22 cellular contexts compared by ENCODE assay signal in genomic region chr2:143530753-143531152, GRCh38.
DNase-seq lines count a peak whose midpoint lies in the region; ATAC-seq, FAIRE-seq and TF ChIP-seq lines count a peak whose summit lies in the region.
"Had no signal": no experiment of that assay in that cellular context is flagged by ENCODE, and none has a peak within 500 bp of the region (broad histone marks: within the 10 kb centered on the region; RNA-seq: fewer than 3 reads in every experiment).

No MANE protein-coding gene starts in this region.

- no peak for TF ChIP-seq RAD21 in HepG2 (CRISPR knock-in tag; IDR thresholded peaks at IDR 0.05)

- no peaks in the 10 kb centered on the region for H3K9me3 ChIP-seq in HepG2 (ENCODE audit: low read length)
- no peaks in the 10 kb centered on the region for H3K9me3 ChIP-seq in right lobe of liver
- no peaks in the 10 kb centered on the region for H3K9me3 ChIP-seq in upper lobe of right lung
- H3K9me3 ChIP-seq in vagina: no peaks in the 10 kb centered on the region
- H3K9me3 ChIP-seq: thoracic aorta had no signal

- H3K4me1 Mint-ChIP-seq in central memory CD8-positive, alpha-beta T cell: peaks cover 29% of the 10 kb centered on the region
- H3K4me1 Mint-ChIP-seq in nephron: peaks cover 40% of the 10 kb centered on the region

- DNase-seq in HepG2 (ENCODE audit: low spot score) (no peak), right lobe of liver (no peak), M059J (ENCODE audit: low read depth) (peak; percentile 60), upper lobe of right lung (no peak), NCI-H1092 treated with DMSO at 0.1 percent for 48 hours (lab: John Stamatoyannopoulos, UW) (no peak), vagina (ENCODE audit: extremely low spot score in 2 of 2) (no peak)
- DNase-seq in central memory CD8-positive, alpha-beta T cell (ENCODE audit: low spot score in 2 of 2): no peak
- DNase-seq: activated CD4-positive, alpha-beta T cell treated with anti-CD3 and anti-CD28 coated beads for 1 hour; activated naive CD4-positive, alpha-beta T cell treated with anti-CD3 and anti-CD28 coated beads for 36 hours; activated T-cell treated with anti-CD3 and anti-CD28 coated beads, Interleukin-2, amount 50 U/mL, for 48 hours; CD8-positive, alpha-beta T cell; cerebellar nuclear complex; effector CD8-positive, alpha-beta T cell; kidney; NCI-H1105 treated with DMSO at 0.1 percent for 48 hours; NCI-H526; stimulated activated naive CD4-positive, alpha-beta T cell treated with Interleukin-2 at 50 U/mL for 16 hours had no signal

- H3K9ac ChIP-seq in HepG2 (ENCODE audit: insufficient read depth, low read depth, low read length): no peak overlapping the region

- no peaks in the 10 kb centered on the region for H3K9me3 Mint-ChIP-seq in central memory CD8-positive, alpha-beta T cell
- H3K9me3 Mint-ChIP-seq in nephron: no peaks in the 10 kb centered on the region

- H4K20me1 ChIP-seq in HepG2 (ENCODE audit: insufficient read depth, low read length): no peaks in the 10 kb centered on the region

- in situ Hi-C loops in HepG2 (cut with HindIII; ENCODE audit: extremely low pct_ligation_motif_present, low pct_unique_long_range_greater_than_20kb): no loop called here

- H3K27ac ChIP-seq in HepG2 (ENCODE audit: extremely low read length, insufficient read depth, low read length) (no peak overlapping the region), right lobe of liver (no peak overlapping the region), upper lobe of right lung (no peak overlapping the region), vagina (no peak overlapping the region)
- H3K27ac ChIP-seq: thoracic aorta had no signal

- no TSS peak for BruUV-seq in HepG2 (replicated peaks; lab: Mats Ljungman, UMichigan)

- intact Hi-C loops in HepG2 (cut with micrococcal nuclease; ENCODE audit: unreplicated experiment) (no loop called here), right lobe of liver (cut with DNase I) (no loop called here), upper lobe of right lung (cut with DNase I) (no loop called here), vagina (cut with DNase I) (no loop called here)

- peaks cover 28% of the 10 kb centered on the region for H3K36me3 Mint-ChIP-seq in central memory CD8-positive, alpha-beta T cell (ENCODE audit: insufficient read depth)
- no peaks in the 10 kb centered on the region for H3K36me3 Mint-ChIP-seq in nephron (ENCODE audit: low read depth)

- CTCF ChIA-PET in HepG2 (lab: Yijun Ruan, JAX; ENCODE audit: low intra/inter-chr PET ratio, low total read pairs): no interaction called here

- H3K4me3 ChIP-seq in HepG2 (replicated peaks in 1 of 3; ENCODE audit: insufficient read depth in 1 of 3, low read depth in 2 of 3, low read length in 3 of 3): no peak overlapping the region
- no peak overlapping the region for H3K4me3 ChIP-seq in right lobe of liver
- no peak overlapping the region for H3K4me3 ChIP-seq in upper lobe of right lung
- H3K4me3 ChIP-seq in vagina: no peak overlapping the region
- H3K4me3 ChIP-seq: GM12878, smooth muscle cell, thoracic aorta had no signal

- H3K79me2 ChIP-seq in HepG2 (ENCODE audit: insufficient read depth, low read length): no peaks in the 10 kb centered on the region

- H2AFZ ChIP-seq in HepG2 (ENCODE audit: low read length): no peak overlapping the region

- H3K36me3 ChIP-seq in HepG2 (replicated peaks in 1 of 2; ENCODE audit: control insufficient read depth in 1 of 2, insufficient read depth in 2 of 2, low read length in 2 of 2) (no peaks in the 10 kb centered on the region), right lobe of liver (no peaks in the 10 kb centered on the region), upper lobe of right lung (no peaks in the 10 kb centered on the region), vagina (no peaks in the 10 kb centered on the region)
- H3K36me3 ChIP-seq: thoracic aorta had no signal

- H3K27me3 Mint-ChIP-seq in central memory CD8-positive, alpha-beta T cell: no peaks in the 10 kb centered on the region
- no peaks in the 10 kb centered on the region for H3K27me3 Mint-ChIP-seq in nephron (ENCODE audit: low read depth)

- H3K4me2 ChIP-seq in HepG2 (ENCODE audit: low read depth, low read length): no peak overlapping the region
- H3K4me2 ChIP-seq: smooth muscle cell had no signal

- FAIRE-seq in HepG2 (lab: Jason Lieb, UNC): no peak
- FAIRE-seq: astrocyte, GM12878 had no signal

- no peaks in the 10 kb centered on the region for H3K4me1 ChIP-seq in HepG2 (ENCODE audit: insufficient read depth, low read length)
- no peaks in the 10 kb centered on the region for H3K4me1 ChIP-seq in right lobe of liver
- no peaks in the 10 kb centered on the region for H3K4me1 ChIP-seq in upper lobe of right lung
- H3K4me1 ChIP-seq in vagina: peaks cover 21% of the 10 kb centered on the region

- POLR2A ChIA-PET in HepG2 (lab: Yijun Ruan, JAX): no interaction called here

- H3K4me3 Mint-ChIP-seq in central memory CD8-positive, alpha-beta T cell: no peak overlapping the region
- H3K4me3 Mint-ChIP-seq in nephron: no peak overlapping the region
- H3K4me3 Mint-ChIP-seq: activated naive CD4-positive, alpha-beta T cell treated with anti-CD3 and anti-CD28 coated beads for 36 hours; CD8-positive, alpha-beta T cell had no signal

- ATAC-seq in HepG2 (no peak), right lobe of liver (no peak), upper lobe of right lung (no peak)
- ATAC-seq in central memory CD8-positive, alpha-beta T cell (replicated peaks; ENCODE audit: extremely low read depth, poor library complexity, severe bottlenecking): no peak
- ATAC-seq: CD8-positive, alpha-beta T cell; GM12878 had no signal

- TF ChIP-seq CTCF in HepG2 (CRISPR knock-in tag; IDR thresholded peaks at IDR 0.05) (no peak), right lobe of liver (IDR thresholded peaks at IDR 0.05) (no peak), nephron (IDR thresholded peaks at IDR 0.05; ENCODE audit: unreplicated experiment in 3 of 3) (no peak), upper lobe of right lung (IDR thresholded peaks at IDR 0.05) (no peak), vagina (IDR thresholded peaks at IDR 0.05) (no peak)

- 29% methylated on average over 3 of the region's 3 CpGs for WGBS in HepG2 (ENCODE audit: low lambda C conversion rate)
- 39% methylated on average over 3 of the region's 3 CpGs for WGBS in right lobe of liver (ENCODE audit: insufficient coverage, low coverage, low lambda C conversion rate, missing lambda C conversion rate)

- no peak for TF ChIP-seq POLR2A in HepG2 (IDR thresholded peaks at IDR 0.05; ENCODE audit: insufficient read depth in 1 of 2, low read depth in 2 of 2, low read length in 2 of 2)
- TF ChIP-seq POLR2A in right lobe of liver (IDR thresholded peaks at IDR 0.05): no peak
- TF ChIP-seq POLR2A in vagina (IDR thresholded peaks at IDR 0.05): no peak

- H3K27ac Mint-ChIP-seq in central memory CD8-positive, alpha-beta T cell (ENCODE audit: low read depth): peak overlapping the region; percentile 14
- H3K27ac Mint-ChIP-seq in nephron: peak overlapping the region; percentile 11 to 75 (median 68)
- H3K27ac Mint-ChIP-seq: activated naive CD4-positive, alpha-beta T cell treated with anti-CD3 and anti-CD28 coated beads for 36 hours; CD8-positive, alpha-beta T cell had no signal

- H3K27me3 ChIP-seq in HepG2 (ENCODE audit: control insufficient read depth in 1 of 2, insufficient read depth in 2 of 2, low read length in 2 of 2) (no peaks in the 10 kb centered on the region), right lobe of liver (no peaks in the 10 kb centered on the region), upper lobe of right lung (no peaks in the 10 kb centered on the region), vagina (no peaks in the 10 kb centered on the region)

- TF ChIP-seq EP300 in HepG2 (IDR thresholded peaks at IDR 0.05; ENCODE audit: low read depth in 2 of 2, low read length in 2 of 2) (no peak), HepG2 (CRISPR knock-in tag; IDR thresholded peaks at IDR 0.05; ENCODE audit: borderline replicate concordance) (no peak)

TF ChIP-seq in HepG2, 621 proteins besides CTCF, POLR2A, EP300 and RAD21 (continues in another document):
- peak; percentile 68 to 73 for TF ChIP-seq MAFK (conservative IDR thresholded peaks at IDR 0.05 in 1 of 2, IDR thresholded peaks at IDR 0.05 in 1 of 2; ENCODE audit: low read length in 2 of 2)
- TF ChIP-seq, protein P1, sequence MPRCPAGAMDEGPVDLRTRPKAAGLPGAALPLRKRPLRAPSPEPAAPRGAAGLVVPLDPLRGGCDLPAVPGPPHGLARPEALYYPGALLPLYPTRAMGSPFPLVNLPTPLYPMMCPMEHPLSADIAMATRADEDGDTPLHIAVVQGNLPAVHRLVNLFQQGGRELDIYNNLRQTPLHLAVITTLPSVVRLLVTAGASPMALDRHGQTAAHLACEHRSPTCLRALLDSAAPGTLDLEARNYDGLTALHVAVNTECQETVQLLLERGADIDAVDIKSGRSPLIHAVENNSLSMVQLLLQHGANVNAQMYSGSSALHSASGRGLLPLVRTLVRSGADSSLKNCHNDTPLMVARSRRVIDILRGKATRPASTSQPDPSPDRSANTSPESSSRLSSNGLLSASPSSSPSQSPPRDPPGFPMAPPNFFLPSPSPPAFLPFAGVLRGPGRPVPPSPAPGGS (CRISPR knock-in tag; IDR thresholded peaks at IDR 0.05): no peak
- peak; percentile 68 for TF ChIP-seq MAFF (IDR thresholded peaks at IDR 0.05; ENCODE audit: low read depth, low read length)
- TF ChIP-seq, protein P2, sequence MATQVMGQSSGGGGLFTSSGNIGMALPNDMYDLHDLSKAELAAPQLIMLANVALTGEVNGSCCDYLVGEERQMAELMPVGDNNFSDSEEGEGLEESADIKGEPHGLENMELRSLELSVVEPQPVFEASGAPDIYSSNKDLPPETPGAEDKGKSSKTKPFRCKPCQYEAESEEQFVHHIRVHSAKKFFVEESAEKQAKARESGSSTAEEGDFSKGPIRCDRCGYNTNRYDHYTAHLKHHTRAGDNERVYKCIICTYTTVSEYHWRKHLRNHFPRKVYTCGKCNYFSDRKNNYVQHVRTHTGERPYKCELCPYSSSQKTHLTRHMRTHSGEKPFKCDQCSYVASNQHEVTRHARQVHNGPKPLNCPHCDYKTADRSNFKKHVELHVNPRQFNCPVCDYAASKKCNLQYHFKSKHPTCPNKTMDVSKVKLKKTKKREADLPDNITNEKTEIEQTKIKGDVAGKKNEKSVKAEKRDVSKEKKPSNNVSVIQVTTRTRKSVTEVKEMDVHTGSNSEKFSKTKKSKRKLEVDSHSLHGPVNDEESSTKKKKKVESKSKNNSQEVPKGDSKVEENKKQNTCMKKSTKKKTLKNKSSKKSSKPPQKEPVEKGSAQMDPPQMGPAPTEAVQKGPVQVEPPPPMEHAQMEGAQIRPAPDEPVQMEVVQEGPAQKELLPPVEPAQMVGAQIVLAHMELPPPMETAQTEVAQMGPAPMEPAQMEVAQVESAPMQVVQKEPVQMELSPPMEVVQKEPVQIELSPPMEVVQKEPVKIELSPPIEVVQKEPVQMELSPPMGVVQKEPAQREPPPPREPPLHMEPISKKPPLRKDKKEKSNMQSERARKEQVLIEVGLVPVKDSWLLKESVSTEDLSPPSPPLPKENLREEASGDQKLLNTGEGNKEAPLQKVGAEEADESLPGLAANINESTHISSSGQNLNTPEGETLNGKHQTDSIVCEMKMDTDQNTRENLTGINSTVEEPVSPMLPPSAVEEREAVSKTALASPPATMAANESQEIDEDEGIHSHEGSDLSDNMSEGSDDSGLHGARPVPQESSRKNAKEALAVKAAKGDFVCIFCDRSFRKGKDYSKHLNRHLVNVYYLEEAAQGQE (IDR thresholded peaks at IDR 0.05; ENCODE audit: borderline replicate concordance in 1 of 2, low read depth in 1 of 2, low read length in 2 of 2): no peak
